Comparison of ENCODE assay signal across 17 cellular contexts in the genomic region with DNA sequence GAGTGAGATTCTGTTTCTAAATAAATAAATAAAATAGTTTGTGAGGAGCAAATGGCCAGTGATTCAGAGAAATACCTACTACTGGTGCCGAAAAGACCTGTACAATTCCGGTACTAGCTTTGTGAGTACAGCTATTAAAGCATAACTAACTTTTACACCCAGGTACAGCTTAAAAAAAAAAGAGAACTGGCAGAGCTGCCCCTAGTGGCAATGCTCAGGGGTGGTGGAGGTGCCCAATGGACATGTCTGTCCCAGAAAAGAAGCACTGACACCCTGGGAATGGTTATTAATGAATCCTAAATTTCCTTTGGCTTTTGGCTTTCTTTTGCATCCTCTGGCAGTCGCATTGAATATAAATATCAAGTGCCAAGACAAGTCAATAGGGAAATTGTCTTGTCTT.
A peak's percentile ranks its signal among the peaks of the same experiment; 100 is the strongest.
DNase-seq lines count a peak whose midpoint lies in the region; ATAC-seq and TF ChIP-seq lines count a peak whose summit lies in the region.
"Had no signal": no experiment of that assay in that cellular context is flagged by ENCODE, and none has a peak within 500 bp of the region (broad histone marks: within the 10 kb centered on the region; RNA-seq: fewer than 3 reads in every experiment).

No MANE protein-coding gene starts in this region.

- H3K9me3 ChIP-seq in SK-N-SH (no peaks in the 10 kb centered on the region), SU-DHL-6 (ENCODE audit: insufficient read depth, low read length) (no peaks in the 10 kb centered on the region), transverse colon (no peaks in the 10 kb centered on the region)
- H3K9me3 ChIP-seq: Caco-2 had no signal

- in situ Hi-C loops in transverse colon (cut with MboI; ENCODE audit: low pct_ligation_motif_present in 1 of 4, low pct_unique_long_range_greater_than_20kb in 1 of 4, low sequenced_read_pairs in 3 of 4): no loop called here

- H3K4me2 ChIP-seq in SK-N-SH (no peak overlapping the region), SU-DHL-6 (ENCODE audit: low read depth, low read length, poor library complexity, severe bottlenecking) (no peak overlapping the region)

- H4K20me1 ChIP-seq in SK-N-SH (ENCODE audit: insufficient read depth): no peaks in the 10 kb centered on the region
- no peaks in the 10 kb centered on the region for H4K20me1 ChIP-seq in SU-DHL-6 (ENCODE audit: low read depth, low read length)

- H3K27me3 Mint-ChIP-seq in immature natural killer cell (ENCODE audit: low read depth in 3 of 3): peaks cover 4 to 7% (median 4%) of the 10 kb centered on the region in 3 donors

- intact Hi-C loops in transverse colon (cut with DNase I; ENCODE audit: low total_unique reads): no loop called here

- H3K9ac ChIP-seq in SK-N-SH: no peak overlapping the region
- no peak overlapping the region for H3K9ac ChIP-seq in SU-DHL-6 (ENCODE audit: low read length)

- CTCF ChIA-PET in SK-N-SH (lab: Yijun Ruan, JAX): no interaction called here

- TF ChIP-seq CTCF in SK-N-SH (IDR thresholded peaks at IDR 0.05) (peak; percentile 42), SU-DHL-6 (IDR thresholded peaks at IDR 0.05; ENCODE audit: insufficient read depth, low read length, poor library complexity, severe bottlenecking) (peak; percentile 35), transverse colon (IDR thresholded peaks at IDR 0.05) (peak in 3 of 5 experiments; percentile 15 to 29 (median 17))

- peaks cover 0 to 13% of the 10 kb centered on the region in 2 experiments; a peak in 2 of 4 replicates for H3K4me1 ChIP-seq in SK-N-SH (ENCODE audit: control insufficient read depth in 1 of 2, insufficient read depth in 2 of 2, low read depth in 1 of 2, low read length in 1 of 2)
- peaks cover 0 to 29% (median 6%) of the 10 kb centered on the region in 4 donors for H3K4me1 ChIP-seq in transverse colon

- POLR2A ChIA-PET in SK-N-SH (lab: Yijun Ruan, JAX): no interaction called here

- H2AFZ ChIP-seq in SK-N-SH (ENCODE audit: low read depth): no peak overlapping the region
- no peak overlapping the region for H2AFZ ChIP-seq in SU-DHL-6 (ENCODE audit: low read depth, low read length, severe bottlenecking)

- H3K4me1 Mint-ChIP-seq in immature natural killer cell: no peaks in the 10 kb centered on the region

- no peaks in the 10 kb centered on the region for H3K79me2 ChIP-seq in SK-N-SH (ENCODE audit: insufficient read depth)
- no peaks in the 10 kb centered on the region for H3K79me2 ChIP-seq in SU-DHL-6 (ENCODE audit: insufficient read depth, low read length)

- H3K36me3 ChIP-seq in SK-N-SH (replicated peaks in 1 of 2; ENCODE audit: control insufficient read depth in 1 of 2, insufficient read depth in 2 of 2, low read length in 1 of 2) (no peaks in the 10 kb centered on the region), SU-DHL-6 (ENCODE audit: low read length) (no peaks in the 10 kb centered on the region), transverse colon (no peaks in the 10 kb centered on the region)
- H3K36me3 ChIP-seq: cardiac muscle cell had no signal

- H3K9me2 ChIP-seq in SK-N-SH: no peaks in the 10 kb centered on the region
- H3K9me2 ChIP-seq in SU-DHL-6 (replicated peaks; ENCODE audit: insufficient read depth, low read length): no peaks in the 10 kb centered on the region

- DNase-seq in SK-N-SH: no peak
- peak; percentile 18 for DNase-seq in kidney tubule cell (ENCODE audit: low spot score)
- DNase-seq in transverse colon: no peak
- no peak for DNase-seq in NOMO-1 treated with DMSO at 0.1 percent for 48 hours (lab: John Stamatoyannopoulos, UW; ENCODE audit: unreplicated experiment)
- no peak for DNase-seq in immature natural killer cell
- no peak for DNase-seq in activated effector memory CD4-positive, alpha-beta T cell treated with anti-CD3 and anti-CD28 coated beads, Interleukin-2, amount 50 U/mL, for 16 hours
- DNase-seq: activated naive CD4-positive, alpha-beta T cell treated with Interleukin-2 at 50 U/mL for 16 hours; Caco-2; hypothalamus; NCI-H1930; NCI-H748 treated with DMSO at 0.1 percent for 48 hours; nucleus accumbens; SHP77 treated with DMSO at 0.1 percent for 48 hours had no signal

- TF ChIP-seq EP300 in SK-N-SH (IDR thresholded peaks at IDR 0.05; ENCODE audit: borderline replicate concordance in 1 of 2, low read depth in 1 of 2, low read length in 1 of 2) (no peak), transverse colon (IDR thresholded peaks at IDR 0.05; ENCODE audit: low read depth) (no peak)

- H3K27me3 ChIP-seq in SK-N-SH (ENCODE audit: insufficient read depth): no peaks in the 10 kb centered on the region
- H3K27me3 ChIP-seq in SU-DHL-6 (ENCODE audit: low read length): no peaks in the 10 kb centered on the region
- H3K27me3 ChIP-seq in transverse colon: no peaks in the 10 kb centered on the region
- H3K27me3 ChIP-seq: cardiac muscle cell had no signal

- no peak for TF ChIP-seq POLR2A in transverse colon (IDR thresholded peaks at IDR 0.05)

- WGBS in SK-N-SH (ENCODE audit: low lambda C conversion rate): 84% methylated on average over 3 of the region's 3 CpGs
- WGBS in transverse colon (ENCODE audit: low coverage in 1 of 2), 2 donors: 86 to 89% methylated on average over 3 of the region's 3 CpGs

- no peaks in the 10 kb centered on the region for H3K9me3 Mint-ChIP-seq in immature natural killer cell

- no peaks in the 10 kb centered on the region for H3F3A ChIP-seq in SK-N-SH (replicated peaks; ENCODE audit: insufficient read depth)
- no peaks in the 10 kb centered on the region for H3F3A ChIP-seq in SU-DHL-6 (ENCODE audit: insufficient read depth)

- no peaks in the 10 kb centered on the region for H3K36me3 Mint-ChIP-seq in immature natural killer cell

- H3K4me3 ChIP-seq in SK-N-SH (ENCODE audit: low read depth in 2 of 2, low read length in 1 of 2) (no peak overlapping the region), SU-DHL-6 (ENCODE audit: insufficient read depth, low read length, poor library complexity, severe bottlenecking) (no peak overlapping the region), transverse colon (no peak overlapping the region)
- H3K4me3 ChIP-seq: cardiac muscle cell, lung had no signal

- no peak overlapping the region for H3K27ac Mint-ChIP-seq in immature natural killer cell

- H3K27ac ChIP-seq in SK-N-SH (ENCODE audit: low read depth in 2 of 2, low read length in 1 of 2) (no peak overlapping the region), SU-DHL-6 (ENCODE audit: low read depth, low read length) (no peak overlapping the region), transverse colon (peak overlapping the region in 2 of 4 donors; percentile 2 to 55)
- H3K27ac ChIP-seq: cardiac muscle cell had no signal

- ATAC-seq in SK-N-SH treated with all-trans-retinoic acid at 6 μM for 48 hours: no peak

- TF ChIP-seq RAD21 in SK-N-SH (IDR thresholded peaks at IDR 0.05; ENCODE audit: low read length): no peak

- no peak overlapping the region for H3K4me3 Mint-ChIP-seq in immature natural killer cell

TF ChIP-seq in SK-N-SH, 30 proteins besides CTCF, POLR2A, EP300 and RAD21 (continues in another document):
- no peak for TF ChIP-seq ZBTB33 (IDR thresholded peaks at IDR 0.05; ENCODE audit: borderline replicate concordance, low read depth)
- no peak for TF ChIP-seq JUND (IDR thresholded peaks at IDR 0.05)
- TF ChIP-seq POLR2AphosphoS5 (IDR thresholded peaks at IDR 0.05; ENCODE audit: low read depth, low read length): no peak
- TF ChIP-seq FOXM1 (IDR thresholded peaks at IDR 0.05; ENCODE audit: low read depth): no peak
- no peak for TF ChIP-seq TCF12 (IDR thresholded peaks at IDR 0.05)
- TF ChIP-seq RFX5 (IDR thresholded peaks at IDR 0.05; ENCODE audit: low read length): no peak
- no peak for TF ChIP-seq SMC3 (IDR thresholded peaks at IDR 0.05; ENCODE audit: low read depth, low read length)
- TF ChIP-seq GABPA (IDR thresholded peaks at IDR 0.05; ENCODE audit: low read depth): no peak
- TF ChIP-seq TAF1 (IDR thresholded peaks at IDR 0.05; ENCODE audit: borderline replicate concordance, low read depth, low read length): no peak

TF ChIP-seq in SK-N-SH treated with all-trans-retinoic acid at 6 μM for 48 hours, 23 proteins besides CTCF, POLR2A, EP300 and RAD21 (continues in another document):
- TF ChIP-seq BACH2 (CRISPR knock-in tag; IDR thresholded peaks at IDR 0.05; ENCODE audit: borderline replicate concordance): no peak
- no peak for TF ChIP-seq ZC3H10 (CRISPR knock-in tag; IDR thresholded peaks at IDR 0.05)
- no peak for TF ChIP-seq TSHZ2 (CRISPR knock-in tag; IDR thresholded peaks at IDR 0.05)
- TF ChIP-seq ZNF70 (CRISPR knock-in tag; IDR thresholded peaks at IDR 0.05): no peak
- no peak for TF ChIP-seq CSDC2 (CRISPR knock-in tag; IDR thresholded peaks at IDR 0.05)
